1 cellular context compared by ENCODE assay signal in the genomic region with DNA sequence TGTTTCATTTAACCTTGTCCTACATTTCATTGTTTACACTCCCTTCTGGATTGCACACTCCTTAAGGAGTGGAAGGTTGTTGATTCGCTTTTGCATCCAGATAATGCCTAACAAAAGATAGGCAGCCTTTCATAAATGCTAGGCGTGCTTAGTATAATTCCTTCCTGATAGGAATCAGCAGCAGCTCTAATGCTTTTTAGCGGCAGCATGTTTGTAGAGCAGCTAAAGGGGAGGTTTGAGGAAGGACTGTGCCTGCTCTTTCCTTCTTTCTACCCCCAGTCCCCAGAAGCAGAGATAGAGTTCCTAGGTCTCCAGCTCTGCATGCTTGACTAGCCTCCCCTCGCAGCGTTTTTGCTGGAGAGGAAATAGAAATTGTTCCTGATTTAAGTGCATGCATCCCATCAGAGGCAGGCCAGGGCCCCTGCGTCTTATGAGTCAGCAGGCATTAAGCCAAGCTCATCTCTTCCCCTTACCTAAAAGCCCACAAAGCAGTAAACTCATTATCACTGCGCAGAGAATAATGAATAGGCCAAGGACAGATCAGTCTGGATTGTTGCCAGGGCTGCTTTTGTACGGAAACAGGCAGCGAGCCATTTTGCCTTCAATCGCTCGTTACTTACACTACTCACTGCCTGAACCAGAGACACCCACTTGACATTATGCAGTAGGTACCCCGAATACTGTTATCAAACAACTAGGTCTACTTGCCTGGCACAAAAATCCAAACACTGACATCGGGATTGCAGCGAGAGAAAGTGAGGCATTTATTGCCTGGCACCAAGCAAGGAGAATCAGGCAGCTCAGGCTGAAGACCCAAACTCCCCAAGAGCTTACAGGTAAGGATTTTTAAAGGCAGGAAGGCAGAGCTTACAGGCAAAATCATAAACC.
TF ChIP-seq lines count a peak whose summit lies in the region.

No MANE protein-coding gene starts in this region.

TF ChIP-seq in SK-N-SH, 30 proteins besides CTCF, POLR2A, EP300 and RAD21 (continued from another document):
- TF ChIP-seq FOXM1 (IDR thresholded peaks at IDR 0.05; ENCODE audit: low read depth): no peak
- peak; percentile 93 for TF ChIP-seq FOSL2 (IDR thresholded peaks at IDR 0.05; ENCODE audit: borderline replicate concordance, low read depth)
- TF ChIP-seq REST (IDR thresholded peaks at IDR 0.05; ENCODE audit: low read depth, low read length): no peak; the same call in 1 of the 2 replicates
- TF ChIP-seq, protein P1, sequence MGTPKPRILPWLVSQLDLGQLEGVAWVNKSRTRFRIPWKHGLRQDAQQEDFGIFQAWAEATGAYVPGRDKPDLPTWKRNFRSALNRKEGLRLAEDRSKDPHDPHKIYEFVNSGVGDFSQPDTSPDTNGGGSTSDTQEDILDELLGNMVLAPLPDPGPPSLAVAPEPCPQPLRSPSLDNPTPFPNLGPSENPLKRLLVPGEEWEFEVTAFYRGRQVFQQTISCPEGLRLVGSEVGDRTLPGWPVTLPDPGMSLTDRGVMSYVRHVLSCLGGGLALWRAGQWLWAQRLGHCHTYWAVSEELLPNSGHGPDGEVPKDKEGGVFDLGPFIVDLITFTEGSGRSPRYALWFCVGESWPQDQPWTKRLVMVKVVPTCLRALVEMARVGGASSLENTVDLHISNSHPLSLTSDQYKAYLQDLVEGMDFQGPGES (IDR thresholded peaks at IDR 0.05; ENCODE audit: low read depth, low read length): no peak
- no peak; the same call in 1 of the 2 replicates for TF ChIP-seq MXI1 (IDR thresholded peaks at IDR 0.05; ENCODE audit: low read depth, low read length)
- peak; percentile 49; the same call in 1 of the 2 replicates for TF ChIP-seq TEAD4 (IDR thresholded peaks at IDR 0.05; ENCODE audit: borderline replicate concordance, insufficient read depth)
- no peak for TF ChIP-seq ELF1 (IDR thresholded peaks at IDR 0.05)
- TF ChIP-seq, protein P2, sequence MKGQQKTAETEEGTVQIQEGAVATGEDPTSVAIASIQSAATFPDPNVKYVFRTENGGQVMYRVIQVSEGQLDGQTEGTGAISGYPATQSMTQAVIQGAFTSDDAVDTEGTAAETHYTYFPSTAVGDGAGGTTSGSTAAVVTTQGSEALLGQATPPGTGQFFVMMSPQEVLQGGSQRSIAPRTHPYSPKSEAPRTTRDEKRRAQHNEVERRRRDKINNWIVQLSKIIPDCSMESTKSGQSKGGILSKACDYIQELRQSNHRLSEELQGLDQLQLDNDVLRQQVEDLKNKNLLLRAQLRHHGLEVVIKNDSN (IDR thresholded peaks at IDR 0.05; ENCODE audit: borderline replicate concordance, low read depth): no peak
- peak; percentile 97 for TF ChIP-seq NFIC (IDR thresholded peaks at IDR 0.05; ENCODE audit: borderline replicate concordance)
- TF ChIP-seq POLR2AphosphoS5 (IDR thresholded peaks at IDR 0.05; ENCODE audit: low read depth, low read length): peak; percentile 77; the same call in 1 of the 2 replicates
- TF ChIP-seq RCOR1 (IDR thresholded peaks at IDR 0.05; ENCODE audit: low read length): no peak; the same call in 1 of the 2 replicates
- TF ChIP-seq CHD2 (IDR thresholded peaks at IDR 0.05; ENCODE audit: low read length, partially characterized antibody): peak; percentile 47
- 0 out of 2 replicates have a peak, but pooled peaks have one; percentile 50 for TF ChIP-seq YY1 (IDR thresholded peaks at IDR 0.05; ENCODE audit: low read depth)
- no peak for TF ChIP-seq ZBTB33 (IDR thresholded peaks at IDR 0.05; ENCODE audit: borderline replicate concordance, low read depth)
- no peak for TF ChIP-seq MAX (IDR thresholded peaks at IDR 0.05; ENCODE audit: low read depth)
- TF ChIP-seq GATA2 (CRISPR knock-in tag; IDR thresholded peaks at IDR 0.05): peak; percentile 92
- no peak for TF ChIP-seq RXRA (IDR thresholded peaks at IDR 0.05; ENCODE audit: borderline replicate concordance, low read depth)
- no peak for TF ChIP-seq RFX5 (IDR thresholded peaks at IDR 0.05; ENCODE audit: low read length)
- TF ChIP-seq GABPA (IDR thresholded peaks at IDR 0.05; ENCODE audit: low read depth): no peak
- 0 out of 2 replicates have a peak, but pooled peaks have one; percentile 4 for TF ChIP-seq NRF1 (IDR thresholded peaks at IDR 0.05; ENCODE audit: low read depth, low read length)
- TF ChIP-seq JUND (IDR thresholded peaks at IDR 0.05): peak; percentile 89
- peak; percentile 66 for TF ChIP-seq SIN3A (IDR thresholded peaks at IDR 0.05; ENCODE audit: borderline replicate concordance, low read depth, low read length)
- TF ChIP-seq MEF2A (IDR thresholded peaks at IDR 0.05; ENCODE audit: borderline replicate concordance, low read depth): 0 out of 2 replicates have a peak, but pooled peaks have one; percentile 20
- TF ChIP-seq FOXJ3 (CRISPR knock-in tag; IDR thresholded peaks at IDR 0.05): no peak; the same call in 1 of the 2 replicates
- no peak for TF ChIP-seq SMC3 (IDR thresholded peaks at IDR 0.05; ENCODE audit: low read depth, low read length)
- TF ChIP-seq, protein P3, sequence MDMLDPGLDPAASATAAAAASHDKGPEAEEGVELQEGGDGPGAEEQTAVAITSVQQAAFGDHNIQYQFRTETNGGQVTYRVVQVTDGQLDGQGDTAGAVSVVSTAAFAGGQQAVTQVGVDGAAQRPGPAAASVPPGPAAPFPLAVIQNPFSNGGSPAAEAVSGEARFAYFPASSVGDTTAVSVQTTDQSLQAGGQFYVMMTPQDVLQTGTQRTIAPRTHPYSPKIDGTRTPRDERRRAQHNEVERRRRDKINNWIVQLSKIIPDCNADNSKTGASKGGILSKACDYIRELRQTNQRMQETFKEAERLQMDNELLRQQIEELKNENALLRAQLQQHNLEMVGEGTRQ (IDR thresholded peaks at IDR 0.05; ENCODE audit: borderline replicate concordance, low read depth, low read length): no peak
